1 cellular context compared by ENCODE assay signal in genomic region chr19:5578094-5578846, GRCh38.
TF ChIP-seq lines count a peak whose summit lies in the region.

No MANE protein-coding gene starts in this region.

TF ChIP-seq in HepG2, 621 proteins besides CTCF, POLR2A, EP300 and RAD21 (continued from another document):
- peak; percentile 76 for TF ChIP-seq ZNF687 (CRISPR knock-in tag; IDR thresholded peaks at IDR 0.05)
- peak; percentile 88 for TF ChIP-seq KDM2A (CRISPR knock-in tag; IDR thresholded peaks at IDR 0.05; ENCODE audit: borderline replicate concordance, low read depth)
- TF ChIP-seq ZNF770 (CRISPR knock-in tag; IDR thresholded peaks at IDR 0.05), result peak; percentile 60; the same call in 1 of the 2 replicates
- TF ChIP-seq NR2F2 (IDR thresholded peaks at IDR 0.05; ENCODE audit: borderline replicate concordance, low read depth), result no peak
- TF ChIP-seq ZNF292 (CRISPR knock-in tag; IDR thresholded peaks at IDR 0.05; ENCODE audit: borderline replicate concordance, low read depth), result peak; percentile 57; the same call in 1 of the 2 replicates
- TF ChIP-seq MYC (CRISPR knock-in tag; IDR thresholded peaks at IDR 0.05; ENCODE audit: borderline replicate concordance), result peak; percentile 41; the same call in 1 of the 2 replicates
- TF ChIP-seq ERF (CRISPR knock-in tag; IDR thresholded peaks at IDR 0.05), result peak; percentile 31; the same call in 1 of the 2 replicates
- TF ChIP-seq ZNF598 (CRISPR knock-in tag; IDR thresholded peaks at IDR 0.05; ENCODE audit: borderline replicate concordance), result no peak
- TF ChIP-seq ZFX (CRISPR knock-in tag; IDR thresholded peaks at IDR 0.05; ENCODE audit: low read depth), result peak; percentile 69
- peak; percentile 70; the same call in 1 of the 2 replicates for TF ChIP-seq SMAD1 (CRISPR knock-in tag; IDR thresholded peaks at IDR 0.05; ENCODE audit: borderline replicate concordance, low read depth)
- TF ChIP-seq ZNF891 (CRISPR knock-in tag; IDR thresholded peaks at IDR 0.05), result 0 out of 2 replicates have a peak, but pooled peaks have one; percentile 36
- TF ChIP-seq ELF4 (CRISPR knock-in tag; IDR thresholded peaks at IDR 0.05; ENCODE audit: borderline replicate concordance), result no peak
- no peak for TF ChIP-seq IRF9 (CRISPR knock-in tag; IDR thresholded peaks at IDR 0.05; ENCODE audit: borderline replicate concordance)
- 0 out of 2 replicates have a peak, but pooled peaks have one; percentile 61 for TF ChIP-seq ZNF572 (CRISPR knock-in tag; IDR thresholded peaks at IDR 0.05)
- TF ChIP-seq POLR2G (IDR thresholded peaks at IDR 0.05; ENCODE audit: low read depth, low read length), result no peak
- peak; percentile 57; the same call in 1 of the 2 replicates for TF ChIP-seq NFKB2 (CRISPR knock-in tag; IDR thresholded peaks at IDR 0.05; ENCODE audit: borderline replicate concordance)
